9 cellular contexts compared by ENCODE assay signal in genomic region chr2:29309090-29310054, GRCh38.
DNase-seq lines count a peak whose midpoint lies in the region; ATAC-seq and TF ChIP-seq lines count a peak whose summit lies in the region.
"Had no signal": no experiment of that assay in that cellular context is flagged by ENCODE, and none has a peak within 500 bp of the region (broad histone marks: within the 10 kb centered on the region; RNA-seq: fewer than 3 reads in every experiment).

No MANE protein-coding gene starts in this region.

- no peak overlapping the region for H3K27ac Mint-ChIP-seq in activated CD4-positive, alpha-beta T cell treated with anti-CD3 and anti-CD28 coated beads for 36 hours
- no peak overlapping the region for H3K27ac Mint-ChIP-seq in activated CD8-positive, alpha-beta memory T cell treated with anti-CD3 and anti-CD28 coated beads, Interleukin-2, amount 10 ng/mL, durations not matched to agents 7 days and 5 days

- no peaks in the 10 kb centered on the region for H3K9me2 ChIP-seq in neural cell (ENCODE audit: insufficient read depth, low read length)

- H3K9me3 Mint-ChIP-seq in activated CD4-positive, alpha-beta T cell treated with anti-CD3 and anti-CD28 coated beads for 36 hours (ENCODE audit: low read depth) = no peaks in the 10 kb centered on the region
- H3K9me3 Mint-ChIP-seq in activated CD8-positive, alpha-beta memory T cell treated with anti-CD3 and anti-CD28 coated beads, Interleukin-2, amount 10 ng/mL, durations not matched to agents 7 days and 5 days (ENCODE audit: low read depth) = no peaks in the 10 kb centered on the region

- peaks cover under 1% of the 10 kb centered on the region for H3F3A ChIP-seq in neural cell (ENCODE audit: insufficient read depth, low read length, poor library complexity, severe bottlenecking)

- peak overlapping the region; percentile 24 for H3K27ac ChIP-seq in neural cell (ENCODE audit: low read length)
- H3K27ac ChIP-seq: epithelial cell of prostate had no signal

- intact Hi-C loops in activated CD4-positive, alpha-beta T cell treated with anti-CD3 and anti-CD28 coated beads for 36 hours (cut with DNase I, micrococcal nuclease) = loop anchor here (1.0 to 5.0 kb wide), 2 partner anchors 533 to 763 kb away; no protein-coding TSS in a partner anchor

- no peak for TF ChIP-seq EP300 in neural cell (conservative IDR thresholded peaks at IDR 0.05; ENCODE audit: poor library complexity, severe bottlenecking)

- peak; percentile 48 for TF ChIP-seq RAD21 in neural cell (conservative IDR thresholded peaks at IDR 0.05)

- peak; percentile 89 for TF ChIP-seq CTCF in fibroblast of pulmonary artery (IDR thresholded peaks at IDR 0.05; ENCODE audit: low read length, missing control alignments)
- TF ChIP-seq CTCF in neural cell (IDR thresholded peaks at IDR 0.05; ENCODE audit: poor library complexity, severe bottlenecking) = peak; percentile 69

- peak; percentile 91 for ATAC-seq in activated CD4-positive, alpha-beta T cell treated with anti-CD3 and anti-CD28 coated beads for 36 hours
- peak; percentile 77 for ATAC-seq in HG02870 (IDR thresholded peaks at IDR 0.05; ENCODE audit: unreplicated experiment)
- ATAC-seq in activated CD8-positive, alpha-beta memory T cell treated with anti-CD3 and anti-CD28 coated beads, Interleukin-2, amount 10 ng/mL, durations not matched to agents 7 days and 5 days = peak; percentile 89

- no peak overlapping the region for H3K4me3 Mint-ChIP-seq in activated CD4-positive, alpha-beta T cell treated with anti-CD3 and anti-CD28 coated beads for 36 hours
- H3K4me3 Mint-ChIP-seq in activated CD8-positive, alpha-beta memory T cell treated with anti-CD3 and anti-CD28 coated beads, Interleukin-2, amount 10 ng/mL, durations not matched to agents 7 days and 5 days = no peak overlapping the region

- CTCF ChIA-PET in activated CD4-positive, alpha-beta T cell treated with anti-CD3 and anti-CD28 coated beads for 36 hours (lab: Charles Lee) = interaction anchor here (0.6 to 2.5 kb wide), 23 partner anchors 8 to 1785 kb away, joined by 3 to 13 read pairs (median 3); no protein-coding TSS in a partner anchor
- CTCF ChIA-PET in activated CD8-positive, alpha-beta memory T cell treated with anti-CD3 and anti-CD28 coated beads, Interleukin-2, amount 10 ng/mL, durations not matched to agents 7 days and 5 days (lab: Charles Lee) = interaction anchor here (0.7 to 5.5 kb wide), 23 partner anchors 9 to 534 kb away, joined by 3 to 44 read pairs (median 4); no protein-coding TSS in a partner anchor

- H3K4me3 ChIP-seq in fibroblast of pulmonary artery (replicated peaks; ENCODE audit: low read depth, low read length) (no peak overlapping the region), neural cell (ENCODE audit: low read length) (no peak overlapping the region)

- no peaks in the 10 kb centered on the region for H3K27me3 ChIP-seq in neural cell (ENCODE audit: insufficient read depth, low read depth, low read length)

- H3K36me3 Mint-ChIP-seq in activated CD4-positive, alpha-beta T cell treated with anti-CD3 and anti-CD28 coated beads for 36 hours (ENCODE audit: low read depth) = no peaks in the 10 kb centered on the region
- H3K36me3 Mint-ChIP-seq in activated CD8-positive, alpha-beta memory T cell treated with anti-CD3 and anti-CD28 coated beads, Interleukin-2, amount 10 ng/mL, durations not matched to agents 7 days and 5 days = no peaks in the 10 kb centered on the region

- no peaks in the 10 kb centered on the region for H3K79me2 ChIP-seq in neural cell (replicated peaks; ENCODE audit: insufficient read depth, low read length)

- no peaks in the 10 kb centered on the region for H3K9me3 ChIP-seq in neural cell (ENCODE audit: low read length)

- no peak overlapping the region for H3K4me2 ChIP-seq in neural cell (ENCODE audit: low read length)

- H3K9ac ChIP-seq in neural cell (ENCODE audit: low read length) = no peak overlapping the region

- H3K4me1 Mint-ChIP-seq in activated CD4-positive, alpha-beta T cell treated with anti-CD3 and anti-CD28 coated beads for 36 hours = peaks cover 2% of the 10 kb centered on the region
- peaks cover 18% of the 10 kb centered on the region for H3K4me1 Mint-ChIP-seq in activated CD8-positive, alpha-beta memory T cell treated with anti-CD3 and anti-CD28 coated beads, Interleukin-2, amount 10 ng/mL, durations not matched to agents 7 days and 5 days

- H2AFZ ChIP-seq in neural cell (ENCODE audit: low read depth, low read length) = no peak overlapping the region

- H3K27me3 Mint-ChIP-seq in activated CD4-positive, alpha-beta T cell treated with anti-CD3 and anti-CD28 coated beads for 36 hours = peaks cover 34% of the 10 kb centered on the region
- H3K27me3 Mint-ChIP-seq in activated CD8-positive, alpha-beta memory T cell treated with anti-CD3 and anti-CD28 coated beads, Interleukin-2, amount 10 ng/mL, durations not matched to agents 7 days and 5 days = peaks cover 36% of the 10 kb centered on the region

- peak; percentile 66 for DNase-seq in activated CD4-positive, alpha-beta T cell treated with anti-CD3 and anti-CD28 coated beads for 36 hours
- DNase-seq in activated CD4-positive, alpha-beta T cell treated with anti-CD3 and anti-CD28 coated beads for 1 hour = no peak
- DNase-seq in NCI-H345 (lab: John Stamatoyannopoulos, UW) (peak; percentile 51), fibroblast of pulmonary artery (ENCODE audit: low read depth) (peak; percentile 76)
- DNase-seq in activated CD8-positive, alpha-beta memory T cell treated with anti-CD3 and anti-CD28 coated beads, Interleukin-2, amount 10 ng/mL, durations not matched to agents 7 days and 5 days = peak; percentile 71
- no peak for DNase-seq in effector CD8-positive, alpha-beta T cell (lab: John Stamatoyannopoulos, UW)

- POLR2A ChIA-PET in activated CD4-positive, alpha-beta T cell treated with anti-CD3 and anti-CD28 coated beads for 36 hours (lab: Charles Lee) = interaction anchor here (0.6 kb wide), 1 partner anchor 510 kb away, joined by 3 read pairs; no protein-coding TSS in a partner anchor

- H4K20me1 ChIP-seq in neural cell (ENCODE audit: insufficient read depth) = no peaks in the 10 kb centered on the region

- no peaks in the 10 kb centered on the region for H3K36me3 ChIP-seq in neural cell (ENCODE audit: insufficient read depth, low read length)

TF ChIP-seq in neural cell, 6 proteins besides CTCF, POLR2A, EP300 and RAD21:
- TF ChIP-seq SMC3 (conservative IDR thresholded peaks at IDR 0.05; ENCODE audit: poor library complexity) = peak; percentile 56
- TF ChIP-seq EZH2 (IDR thresholded peaks at IDR 0.05; ENCODE audit: borderline replicate concordance, insufficient read depth, low read length, poor library complexity, severe bottlenecking) = no peak

Comparison
In these comparisons a context has a peak if more than half of its experiments do, and no peak if none do; other contexts are left out.
1. DNase-seq: peak in activated CD4-positive, alpha-beta T cell treated with anti-CD3 and anti-CD28 coated beads for 36 hours (single experiment), NCI-H345 (single experiment), activated CD8-positive, alpha-beta memory T cell treated with anti-CD3 and anti-CD28 coated beads, Interleukin-2, amount 10 ng/mL, durations not matched to agents 7 days and 5 days (single experiment) and fibroblast of pulmonary artery (single experiment); none in activated CD4-positive, alpha-beta T cell treated with anti-CD3 and anti-CD28 coated beads for 1 hour (single experiment) and effector CD8-positive, alpha-beta T cell (single experiment).
2. Peak in every context shown above with its lines, with median percentiles within 50 percentile points of each other: ATAC-seq.